13 cellular contexts compared by ENCODE assay signal in genomic region chr1:44684525-44684924, GRCh38. TPM values are rescaled to one million over a fixed set of nuclear protein-coding genes. Genes with fewer than 3 reads are reported as not detected.
A peak's percentile ranks its signal among the peaks of the same experiment; 100 is the strongest.
DNase-seq lines count a peak whose midpoint lies in the region; ATAC-seq and TF ChIP-seq lines count a peak whose summit lies in the region.
"Had no signal": no experiment of that assay in that cellular context is flagged by ENCODE, and none has a peak within 500 bp of the region (broad histone marks: within the 10 kb centered on the region; RNA-seq: fewer than 3 reads in every experiment).

No MANE protein-coding gene starts in this region.

- no peak for TF ChIP-seq CTCF in spleen (IDR thresholded peaks at IDR 0.05 in 8 of 11, conservative IDR thresholded peaks at IDR 0.05 in 3 of 11)
- TF ChIP-seq CTCF in Calu3 (IDR thresholded peaks at IDR 0.05; ENCODE audit: unreplicated experiment) = no peak
- TF ChIP-seq CTCF in WERI-Rb-1 (IDR thresholded peaks at IDR 0.05; ENCODE audit: low read depth, low read length) = no peak

- BruUV-seq in Calu3 (replicated peaks; lab: Mats Ljungman, UMichigan) = no TSS peak

- H3K36me3 ChIP-seq in spleen (no peaks in the 10 kb centered on the region), WERI-Rb-1 (no peaks in the 10 kb centered on the region)

- ATAC-seq in HG02588 (IDR thresholded peaks at IDR 0.05; ENCODE audit: unreplicated experiment) = peak; percentile 68

- CTCF ChIA-PET in Calu3 (lab: Charles Lee) = no interaction called here

- no peaks in the 10 kb centered on the region for H3K27me3 ChIP-seq in spleen (replicated peaks in 1 of 7)
- no peaks in the 10 kb centered on the region for H3K27me3 ChIP-seq in WERI-Rb-1 (ENCODE audit: insufficient read depth, low read depth, severe bottlenecking)
- H3K27me3 ChIP-seq: testis had no signal

- 26 to 71% (median 43%) methylated on average over 1 of the region's 1 CpG for WGBS in spleen, 5 donors

- no peak overlapping the region for H3K27ac Mint-ChIP-seq in Calu3 (ENCODE audit: unreplicated experiment)

- H3K4me3 ChIP-seq in spleen (no peak overlapping the region), WERI-Rb-1 (ENCODE audit: low read depth, low read length) (no peak overlapping the region)
- H3K4me3 ChIP-seq: testis had no signal

- H3K27me3 Mint-ChIP-seq in Calu3 (ENCODE audit: unreplicated experiment) = no peaks in the 10 kb centered on the region

- peaks cover 0 to 23% (median 3%) of the 10 kb centered on the region in 6 donors for H3K4me1 ChIP-seq in spleen

- no peak for TF ChIP-seq POLR2A in spleen (IDR thresholded peaks at IDR 0.05)

- H3K9me3 Mint-ChIP-seq in Calu3 (ENCODE audit: low read depth, unreplicated experiment) = no peaks in the 10 kb centered on the region

- peaks cover 5% of the 10 kb centered on the region for H3K36me3 Mint-ChIP-seq in Calu3 (ENCODE audit: insufficient read depth, unreplicated experiment)

- no peak overlapping the region for H3K4me3 Mint-ChIP-seq in Calu3 (ENCODE audit: low read depth, unreplicated experiment)

- H3K9me3 ChIP-seq in spleen (no peaks in the 10 kb centered on the region), WERI-Rb-1 (ENCODE audit: severe bottlenecking) (no peaks in the 10 kb centered on the region)
- H3K9me3 ChIP-seq: testis had no signal

- DNase-seq in SIG-M5 treated with dmso at 0.1 percent for 504 hours (lab: John Stamatoyannopoulos, UW; ENCODE audit: unreplicated experiment) (peak; percentile 65), SIG-M5 (lab: John Stamatoyannopoulos, UW) (no peak), KBM-7 (peak; percentile 74), spleen (peak; percentile 37), Calu3 (no peak), WERI-Rb-1 (no peak), DMS53 treated with DMSO at 0.1 percent for 48 hours (lab: John Stamatoyannopoulos, UW; ENCODE audit: unreplicated experiment) (no peak)
- DNase-seq: head of caudate nucleus; NCI-H2171 treated with DMSO at 0.1 percent for 48 hours; stimulated activated CD4-positive, alpha-beta T cell treated with anti-CD3 and anti-CD28 coated beads, Interleukin-12 subunit alpha, Interleukin-12 subunit beta, amount 100 ng/mL, for 4 hours; testis had no signal

- H3K4me1 Mint-ChIP-seq in Calu3 (ENCODE audit: low read depth, unreplicated experiment) = peaks cover 16% of the 10 kb centered on the region

- H3K27ac ChIP-seq in spleen (peak overlapping the region in 3 of 8 donors; percentile 8 to 33 (median 19)), WERI-Rb-1 (no peak overlapping the region)
- H3K27ac ChIP-seq: testis had no signal

- intact Hi-C loops in spleen (cut with DNase I; ENCODE audit: low total_unique reads) (no loop called here), Calu3 (cut with micrococcal nuclease; ENCODE audit: unreplicated experiment) (no loop called here)

- in situ Hi-C loops in KBM-7 (cut with MboI; ENCODE audit: low pct_unique_long_range_greater_than_20kb, low sequenced_read_pairs) = no loop called here

RNA-seq across cellular contexts. Expression of gene ARMH1, which starts 10.0 kb away (rescaled TPM):
- total RNA-seq in spleen = 10 to 100 TPM; 12.2 to 24.7 (median 16.2) TPM
- polyA plus RNA-seq in spleen = 10 to 100 TPM; 43.9 to 86.0 (median 77.4) TPM
- total RNA-seq in Calu3 (2022) = 4.7 and 5.8 TPM in 2 replicates

RNA-seq across cellular contexts. Expression of gene TMEM53, which starts 10.2 kb away (rescaled TPM):
- 1 to 10 TPM; 4.3 to 7.5 (median 5.4) TPM for total RNA-seq in spleen
- 1 to 10 TPM; 4.9 to 5.7 (median 5.5) TPM for polyA plus RNA-seq in spleen
- 10.9 and 13.3 TPM in 2 replicates for total RNA-seq in Calu3 (2022)

RNA-seq across cellular contexts. Expression of gene RNU5D-1, which starts 46.4 kb away (rescaled TPM):
- total RNA-seq in spleen (not detected), Calu3 (2022) (not detected in 2 replicates)
- not detected for polyA plus RNA-seq in spleen
- total RNA-seq: T-helper 1 cell treated with Interleukin-12 subunit alpha and Interleukin-12 subunit beta and Interleukin-4 antibody, amounts not matched to agents 30 ng/mL and 1 ng/mL, for 36 hours; testis had no signal

RNA-seq across cellular contexts. Expression of gene KIF2C, which starts 55.1 kb away (rescaled TPM):
- 1 to 10 TPM; 1.6 to 6.6 (median 5.0) TPM for total RNA-seq in spleen
- polyA plus RNA-seq in spleen = 1 to 10 TPM; 1.4 to 7.6 (median 2.9) TPM
- 54.9 and 67.6 TPM in 2 replicates for total RNA-seq in Calu3 (2022)

Comparison
In these comparisons a context has a peak if more than half of its experiments do, and no peak if none do; other contexts are left out.
1. DNase-seq: peak in SIG-M5 treated with dmso at 0.1 percent for 504 hours (single experiment), KBM-7 (single experiment) and spleen (single experiment); none in SIG-M5 (single experiment), Calu3 (single experiment), WERI-Rb-1 (single experiment) and DMS53 treated with DMSO at 0.1 percent for 48 hours (single experiment).